In genomic region chr2:210459925-210460862, GRCh38 we compare ENCODE assay signal across 13 cellular contexts. TPM values are rescaled to one million over a fixed set of nuclear protein-coding genes. Genes with fewer than 3 reads are reported as not detected.
A peak's percentile ranks its signal among the peaks of the same experiment; 100 is the strongest.
DNase-seq lines count a peak whose midpoint lies in the region; ATAC-seq, FAIRE-seq and TF ChIP-seq lines count a peak whose summit lies in the region.
"Had no signal": no experiment of that assay in that cellular context is flagged by ENCODE, and none has a peak within 500 bp of the region (broad histone marks: within the 10 kb centered on the region; RNA-seq: fewer than 3 reads in every experiment).

No MANE protein-coding gene starts in this region.

- no TSS peak for BruUV-seq in Calu3 (replicated peaks; lab: Mats Ljungman, UMichigan)

- no peaks in the 10 kb centered on the region for H3K27me3 Mint-ChIP-seq in Calu3 (ENCODE audit: unreplicated experiment)
- H3K27me3 Mint-ChIP-seq: activated CD4-positive, alpha-beta memory T cell treated with anti-CD3 and anti-CD28 coated beads for 36 hours; CD8-positive, alpha-beta memory T cell had no signal

- CTCF ChIA-PET in Calu3 (lab: Charles Lee): no interaction called here

- DNase-seq in GM18507 (ENCODE audit: extremely low spot score, insufficient read length, low read depth): no peak
- DNase-seq in globus pallidus (ENCODE audit: low spot score): peak; percentile 89
- no peak for DNase-seq in T-helper 1 cell
- DNase-seq in Calu3: no peak
- DNase-seq in SIG-M5 (lab: John Stamatoyannopoulos, UW): no peak
- DNase-seq in AG08396 (ENCODE audit: low spot score): no peak
- DNase-seq: activated CD4-positive, alpha-beta memory T cell treated with anti-CD3 and anti-CD28 coated beads for 36 hours; adrenal gland; CD8-positive, alpha-beta memory T cell; SJCRH30; upper lobe of left lung had no signal

- intact Hi-C loops in Calu3 (cut with micrococcal nuclease; ENCODE audit: unreplicated experiment): no loop called here

- no peak overlapping the region for H3K4me3 Mint-ChIP-seq in Calu3 (ENCODE audit: low read depth, unreplicated experiment)
- H3K4me3 Mint-ChIP-seq: activated CD4-positive, alpha-beta memory T cell treated with anti-CD3 and anti-CD28 coated beads for 36 hours; CD8-positive, alpha-beta memory T cell had no signal

- H3K9me3 Mint-ChIP-seq in Calu3 (ENCODE audit: low read depth, unreplicated experiment): no peaks in the 10 kb centered on the region
- H3K9me3 Mint-ChIP-seq: activated CD4-positive, alpha-beta memory T cell treated with anti-CD3 and anti-CD28 coated beads for 36 hours; CD8-positive, alpha-beta memory T cell had no signal

- no peak for TF ChIP-seq CTCF in Calu3 (IDR thresholded peaks at IDR 0.05; ENCODE audit: unreplicated experiment)

- H3K4me1 Mint-ChIP-seq in Calu3 (ENCODE audit: low read depth, unreplicated experiment): no peaks in the 10 kb centered on the region

- H3K36me3 Mint-ChIP-seq in Calu3 (ENCODE audit: insufficient read depth, unreplicated experiment): peaks cover 6% of the 10 kb centered on the region

- peak; percentile 67 for FAIRE-seq in GM18507 (lab: Jason Lieb, UNC)

- ATAC-seq in GM21528 (IDR thresholded peaks at IDR 0.05; ENCODE audit: low FRiP score, unreplicated experiment) (peak; percentile 75), HG03135 (IDR thresholded peaks at IDR 0.05; ENCODE audit: unreplicated experiment) (peak; percentile 59)

- H3K27ac Mint-ChIP-seq in Calu3 (ENCODE audit: unreplicated experiment): no peak overlapping the region
- H3K27ac Mint-ChIP-seq: activated CD4-positive, alpha-beta memory T cell treated with anti-CD3 and anti-CD28 coated beads for 36 hours had no signal

RNA-seq across cellular contexts. Expression of gene LANCL1, which starts 16.4 kb away (rescaled TPM):
- 36.3 and 37.1 TPM in 2 replicates for total RNA-seq in Calu3 (2022)
